ENCODE assay signal across 20 cellular contexts in the genomic region with DNA sequence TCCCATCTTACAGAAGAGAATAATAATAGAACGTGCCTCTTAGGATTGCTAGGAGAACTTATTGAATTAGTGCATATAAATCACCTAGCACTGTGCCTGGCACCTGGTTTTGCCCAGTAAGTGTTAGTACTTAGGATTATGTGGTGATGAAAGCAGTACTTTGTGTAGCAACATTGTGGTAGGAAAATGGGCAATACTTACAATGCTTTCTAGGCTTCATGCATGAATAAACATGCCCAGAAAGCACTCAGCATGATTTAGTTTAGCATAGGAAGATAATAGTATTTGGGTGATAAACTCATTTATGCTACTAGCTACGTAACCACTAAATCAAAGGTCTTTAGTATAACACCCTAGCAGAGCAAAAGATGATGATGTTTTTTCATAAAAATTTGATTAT.
DNase-seq lines count a peak whose midpoint lies in the region; ATAC-seq and TF ChIP-seq lines count a peak whose summit lies in the region.
"Had no signal": no experiment of that assay in that cellular context is flagged by ENCODE, and none has a peak within 500 bp of the region (broad histone marks: within the 10 kb centered on the region; RNA-seq: fewer than 3 reads in every experiment).

No MANE protein-coding gene starts in this region.

- H3K36me3 ChIP-seq in SK-N-SH (replicated peaks in 1 of 2; ENCODE audit: control insufficient read depth in 1 of 2, insufficient read depth in 2 of 2, low read length in 1 of 2): no peaks in the 10 kb centered on the region

- no peak overlapping the region for H3K4me2 ChIP-seq in SK-N-SH

- H3K79me2 ChIP-seq in SK-N-SH (ENCODE audit: insufficient read depth): no peaks in the 10 kb centered on the region

- H3K4me3 ChIP-seq in SK-N-SH (ENCODE audit: low read depth in 2 of 2, low read length in 1 of 2): no peak overlapping the region
- H3K4me3 ChIP-seq: Peyer's patch had no signal

- no peaks in the 10 kb centered on the region for H3K9me2 ChIP-seq in SK-N-SH

- no peaks in the 10 kb centered on the region for H3K9me3 ChIP-seq in SK-N-SH
- H3K9me3 ChIP-seq: Caco-2, Peyer's patch had no signal

- TF ChIP-seq EP300 in SK-N-SH (IDR thresholded peaks at IDR 0.05; ENCODE audit: borderline replicate concordance in 1 of 2, low read depth in 1 of 2, low read length in 1 of 2): no peak

- H3K27me3 ChIP-seq in SK-N-SH (ENCODE audit: insufficient read depth): no peaks in the 10 kb centered on the region
- H3K27me3 ChIP-seq: Peyer's patch had no signal

- TF ChIP-seq RAD21 in SK-N-SH (IDR thresholded peaks at IDR 0.05; ENCODE audit: low read length): no peak

- DNase-seq in SK-N-SH (peak; percentile 6), NCI-H2107 (lab: John Stamatoyannopoulos, UW) (peak; percentile 2), astrocyte of the hippocampus (ENCODE audit: low read depth, low spot score) (peak; percentile 21), renal cortical epithelial cell (ENCODE audit: low read depth) (peak; percentile 29), globus pallidus (ENCODE audit: low spot score) (no peak), COLO668 (lab: John Stamatoyannopoulos, UW; ENCODE audit: unreplicated experiment) (no peak)
- DNase-seq: ACHN, Caco-2, DND-41, HFFc6, KBM-7, MV-4-11, NCI-H1930, NCI-H226, Peyer's patch, T-cell, T-helper 9 cell had no signal

- H3F3A ChIP-seq in SK-N-SH (replicated peaks; ENCODE audit: insufficient read depth): no peaks in the 10 kb centered on the region

- TF ChIP-seq CTCF in SK-N-SH (IDR thresholded peaks at IDR 0.05): no peak

- H3K9ac ChIP-seq in SK-N-SH: no peak overlapping the region

- ATAC-seq in SK-N-SH treated with all-trans-retinoic acid at 6 μM for 48 hours: no peak
- ATAC-seq in GM19324 (IDR thresholded peaks at IDR 0.05; ENCODE audit: low FRiP score, unreplicated experiment): no peak
- ATAC-seq: Right ventricle myocardium inferior, T-cell had no signal

- H4K20me1 ChIP-seq in SK-N-SH (ENCODE audit: insufficient read depth): no peaks in the 10 kb centered on the region

- CTCF ChIA-PET in SK-N-SH (lab: Yijun Ruan, JAX): no interaction called here

- H3K4me1 ChIP-seq in SK-N-SH (ENCODE audit: control insufficient read depth in 1 of 2, insufficient read depth in 2 of 2, low read depth in 1 of 2, low read length in 1 of 2): no peaks in the 10 kb centered on the region
- H3K4me1 ChIP-seq: Caco-2, Peyer's patch had no signal

- no peak overlapping the region for H3K27ac ChIP-seq in SK-N-SH (ENCODE audit: low read depth in 2 of 2, low read length in 1 of 2)
- H3K27ac ChIP-seq: Peyer's patch had no signal

- 65% methylated on average over 2 of the region's 2 CpGs for WGBS in SK-N-SH (ENCODE audit: low lambda C conversion rate)

- no peak overlapping the region for H2AFZ ChIP-seq in SK-N-SH (ENCODE audit: low read depth)

- POLR2A ChIA-PET in SK-N-SH (lab: Yijun Ruan, JAX): no interaction called here

TF ChIP-seq in SK-N-SH, 30 proteins besides CTCF, POLR2A, EP300 and RAD21:
- TF ChIP-seq, protein P1, sequence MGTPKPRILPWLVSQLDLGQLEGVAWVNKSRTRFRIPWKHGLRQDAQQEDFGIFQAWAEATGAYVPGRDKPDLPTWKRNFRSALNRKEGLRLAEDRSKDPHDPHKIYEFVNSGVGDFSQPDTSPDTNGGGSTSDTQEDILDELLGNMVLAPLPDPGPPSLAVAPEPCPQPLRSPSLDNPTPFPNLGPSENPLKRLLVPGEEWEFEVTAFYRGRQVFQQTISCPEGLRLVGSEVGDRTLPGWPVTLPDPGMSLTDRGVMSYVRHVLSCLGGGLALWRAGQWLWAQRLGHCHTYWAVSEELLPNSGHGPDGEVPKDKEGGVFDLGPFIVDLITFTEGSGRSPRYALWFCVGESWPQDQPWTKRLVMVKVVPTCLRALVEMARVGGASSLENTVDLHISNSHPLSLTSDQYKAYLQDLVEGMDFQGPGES (IDR thresholded peaks at IDR 0.05; ENCODE audit: low read depth, low read length): no peak
- TF ChIP-seq NRF1 (IDR thresholded peaks at IDR 0.05; ENCODE audit: low read depth, low read length) (no peak), REST (IDR thresholded peaks at IDR 0.05; ENCODE audit: low read depth, low read length) (no peak), TAF1 (IDR thresholded peaks at IDR 0.05; ENCODE audit: borderline replicate concordance, low read depth, low read length) (no peak), NFIC (IDR thresholded peaks at IDR 0.05; ENCODE audit: borderline replicate concordance) (no peak), JUND (IDR thresholded peaks at IDR 0.05) (no peak)

TF ChIP-seq in SK-N-SH treated with all-trans-retinoic acid at 6 μM for 48 hours, 23 proteins besides CTCF, POLR2A, EP300 and RAD21:
- no peak for TF ChIP-seq CREB5 (CRISPR knock-in tag; IDR thresholded peaks at IDR 0.05; ENCODE audit: low read depth)
TF ChIP-seq in SK-N-SH treated with all-trans-retinoic acid at 6 μM for 48 hours: peak in this region for 0.

Comparison
In these comparisons a context has a peak if more than half of its experiments do, and no peak if none do; other contexts are left out.
1. DNase-seq: peak in SK-N-SH (single experiment), NCI-H2107 (single experiment), astrocyte of the hippocampus (single experiment) and renal cortical epithelial cell (single experiment); none in globus pallidus (single experiment) and COLO668 (single experiment).